Comparison of ENCODE assay signal across 9 cellular contexts in the genomic region with DNA sequence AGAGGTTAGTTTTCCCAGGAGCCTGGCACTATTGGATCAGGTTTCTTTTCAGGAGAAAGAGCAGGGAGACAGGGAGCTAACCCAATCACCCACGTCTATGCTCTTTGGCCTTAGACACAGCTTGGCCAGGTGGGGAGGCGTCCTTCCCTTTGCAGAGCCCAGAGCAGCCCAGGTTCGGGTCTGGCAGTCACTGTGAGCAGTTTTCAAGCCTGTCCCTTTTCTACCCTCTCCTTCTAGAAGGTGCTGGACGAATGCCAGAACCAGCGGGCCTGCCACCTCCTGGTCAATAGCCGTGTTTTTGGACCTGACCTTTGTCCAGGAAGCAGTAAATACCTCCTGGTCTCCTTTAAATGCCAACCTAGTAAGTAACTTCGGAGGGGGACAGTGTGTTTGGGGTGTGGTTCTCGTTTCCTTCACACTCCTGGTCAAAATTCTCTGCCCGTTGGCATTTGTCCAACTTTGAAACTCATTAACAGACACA. TPM values are rescaled to one million over a fixed set of nuclear protein-coding genes. Genes with fewer than 3 reads are reported as not detected.
DNase-seq lines count a peak whose midpoint lies in the region; ATAC-seq, FAIRE-seq and TF ChIP-seq lines count a peak whose summit lies in the region.
"Had no signal": no experiment of that assay in that cellular context is flagged by ENCODE, and none has a peak within 500 bp of the region (broad histone marks: within the 10 kb centered on the region; RNA-seq: fewer than 3 reads in every experiment).

No MANE protein-coding gene starts in this region.

- H3K79me2 ChIP-seq in fibroblast of lung (ENCODE audit: control insufficient read depth, insufficient read depth, low read length): no peaks in the 10 kb centered on the region

- DNase-seq in Ammon's horn (ENCODE audit: low spot score) (peak; percentile 23), Peyer's patch (peak in 2 of 3 donors; percentile 62 to 67), fibroblast of lung (ENCODE audit: low read depth in 2 of 2) (peak in 1 of 2 donors; percentile 43), pancreas (peak; percentile 33 to 81 (median 71)), NCI-H146 treated with DMSO at 0.1 percent for 48 hours (lab: John Stamatoyannopoulos, UW; ENCODE audit: unreplicated experiment) (no peak), superior temporal gyrus (ENCODE audit: extremely low spot score) (no peak)
- DNase-seq: cortex of kidney had no signal

- 8 to 9% methylated on average over 9 of the region's 9 CpGs for WGBS in pancreas, 2 donors

- peak; percentile 61 to 79 (median 69) for ATAC-seq in pancreas
- ATAC-seq in GM19023 (IDR thresholded peaks at IDR 0.05; ENCODE audit: unreplicated experiment): no peak
- ATAC-seq in HG03135 (IDR thresholded peaks at IDR 0.05; ENCODE audit: unreplicated experiment): no peak

- FAIRE-seq in pancreas (lab: Jason Lieb, UNC): no peak

- intact Hi-C loops in pancreas (cut with DNase I): no loop called here

- H3K36me3 ChIP-seq in Peyer's patch: peaks cover 0 to 14% (median 0%) of the 10 kb centered on the region in 3 donors
- no peaks in the 10 kb centered on the region for H3K36me3 ChIP-seq in fibroblast of lung (ENCODE audit: control insufficient read depth, insufficient read depth, low read length)
- H3K36me3 ChIP-seq in pancreas: no peaks in the 10 kb centered on the region

- H3K27me3 ChIP-seq in Peyer's patch (no peaks in the 10 kb centered on the region), fibroblast of lung (ENCODE audit: control insufficient read depth, insufficient read depth, low read length) (no peaks in the 10 kb centered on the region), pancreas (no peaks in the 10 kb centered on the region)

- H3K27ac ChIP-seq in Peyer's patch (peak overlapping the region in 2 of 4 donors; percentile 24 to 52), fibroblast of lung (ENCODE audit: insufficient read depth, low read length) (no peak overlapping the region), pancreas (peak overlapping the region; percentile 42 to 69 (median 61))

- no peak for TF ChIP-seq POLR2A in Peyer's patch (IDR thresholded peaks at IDR 0.05)

- peak in 1 of 6 experiments; percentile 14 for TF ChIP-seq CTCF in Peyer's patch (IDR thresholded peaks at IDR 0.05)
- peak in 1 of 2 donors; percentile 7 for TF ChIP-seq CTCF in fibroblast of lung (conservative IDR thresholded peaks at IDR 0.05 in 1 of 2, IDR thresholded peaks at IDR 0.05 in 1 of 2; ENCODE audit: low read depth in 1 of 2, low read length in 2 of 2)
- peak in 1 of 4 donors; percentile 6 for TF ChIP-seq CTCF in pancreas (IDR thresholded peaks at IDR 0.05)

- H3K9ac ChIP-seq in fibroblast of lung (ENCODE audit: insufficient read depth, low read length): no peak overlapping the region

- H2AFZ ChIP-seq in fibroblast of lung (ENCODE audit: low read length): no peak overlapping the region

- H3K4me3 ChIP-seq in Peyer's patch (no peak overlapping the region), fibroblast of lung (replicated peaks in 1 of 4; ENCODE audit: control extremely low read depth in 1 of 4, insufficient read depth in 1 of 4, low read depth in 3 of 4, low read length in 4 of 4) (no peak overlapping the region), pancreas (no peak overlapping the region)

- no peaks in the 10 kb centered on the region for H4K20me1 ChIP-seq in fibroblast of lung (ENCODE audit: control insufficient read depth, extremely low read depth, insufficient read depth, low read length)

- H3K9me3 ChIP-seq in Peyer's patch: no peaks in the 10 kb centered on the region
- H3K9me3 ChIP-seq in fibroblast of lung (ENCODE audit: control insufficient read depth, insufficient read depth, low read depth, low read length): no peaks in the 10 kb centered on the region
- H3K9me3 ChIP-seq in pancreas: no peaks in the 10 kb centered on the region

- H3K4me2 ChIP-seq in fibroblast of lung (ENCODE audit: extremely low read depth, insufficient read depth, low read length): peak overlapping the region; percentile 30

- H3K4me1 ChIP-seq in Peyer's patch: peaks cover 0 to 15% (median 2%) of the 10 kb centered on the region in 4 donors
- H3K4me1 ChIP-seq in fibroblast of lung (ENCODE audit: control insufficient read depth, extremely low read depth, insufficient read depth, low read length): peaks cover 8% of the 10 kb centered on the region
- peaks cover 0 to 13% (median 12%) of the 10 kb centered on the region in 3 donors for H3K4me1 ChIP-seq in pancreas

RNA-seq across cellular contexts. Expression of a gene that starts 44.9 kb away (rescaled TPM):
- total RNA-seq in Peyer's patch (10 to 100 TPM; 22.4 to 35.1 (median 30.3) TPM), fibroblast of lung (4.4 and 4.6 TPM in 2 replicates), pancreas (10 to 100 TPM in 3 of 6 donors, 1 to 10 TPM in 3; 7.9 to 13.4 (median 10.6) TPM)
- polyA plus RNA-seq in fibroblast of lung (2.4 and 5.7 TPM in 2 replicates), pancreas (10 to 100 TPM; 20.7 to 35.9 TPM)
- polyA plus RNA-seq in fibroblast of lung (2012): 2.2 and 6.4 TPM in 2 replicates
- 5.3 and 5.4 TPM in 2 replicates for polyA minus RNA-seq in fibroblast of lung (ENCODE audit: low replicate concordance)

Comparison
In these comparisons a context has a peak if more than half of its experiments do, and no peak if none do; other contexts are left out.
1. DNase-seq: peak in Ammon's horn (single experiment), Peyer's patch (2 of 3) and pancreas (6 of 6); none in NCI-H146 treated with DMSO at 0.1 percent for 48 hours (single experiment) and superior temporal gyrus (single experiment).
2. ATAC-seq: peak in pancreas (4 of 4); none in GM19023 (single experiment) and HG03135 (single experiment).